Comparison of ENCODE assay signal across 8 cellular contexts in genomic region chr1:204072951-204073836, GRCh38. TPM values are rescaled to one million over a fixed set of nuclear protein-coding genes. Genes with fewer than 3 reads are reported as not detected.
DNase-seq lines count a peak whose midpoint lies in the region; ATAC-seq and TF ChIP-seq lines count a peak whose summit lies in the region.

Gene SOX13, plus strand, starts transcription at chr1:204073115. Its CDS starts 39,801 bp downstream, at chr1:204112916.

- no peaks in the 10 kb centered on the region for H3K9me3 ChIP-seq in colonic mucosa
- H3K9me3 ChIP-seq in sigmoid colon, result no peaks in the 10 kb centered on the region

- DNase-seq in DMS79 (lab: John Stamatoyannopoulos, UW), result peak; percentile 65
- peak; percentile 21 for DNase-seq in NB4 (ENCODE audit: low read depth)
- peak; percentile 85 for DNase-seq in SW480 (ENCODE audit: low spot score)
- peak; percentile 94 for DNase-seq in colonic mucosa
- peak; percentile 93 for DNase-seq in iris pigment epithelial cell (ENCODE audit: low read depth)
- peak; percentile 97 for DNase-seq in sigmoid colon

- intact Hi-C loops in colonic mucosa (cut with DNase I) (no loop called here), sigmoid colon (cut with DNase I) (loop anchor here (1.0 to 2.0 kb wide), 2 partner anchors 55 to 202 kb away; no protein-coding TSS in a partner anchor)

- no peaks in the 10 kb centered on the region for H3K27me3 ChIP-seq in colonic mucosa
- H3K27me3 ChIP-seq in sigmoid colon, result no peaks in the 10 kb centered on the region

- no peak for TF ChIP-seq CTCF in NB4 (IDR thresholded peaks at IDR 0.05; ENCODE audit: low read depth, low read length)
- TF ChIP-seq CTCF in colonic mucosa (IDR thresholded peaks at IDR 0.05), result no peak
- no peak for TF ChIP-seq CTCF in sigmoid colon (IDR thresholded peaks at IDR 0.05)

- no peak for TF ChIP-seq EP300 in sigmoid colon (IDR thresholded peaks at IDR 0.05)

- H3K9ac ChIP-seq in colonic mucosa (ENCODE audit: low read depth in 2 of 2, low read length in 2 of 2), result peak within 1 kb of the TSS; percentile 83 to 89

- ATAC-seq in HG02884 (IDR thresholded peaks at IDR 0.05; ENCODE audit: unreplicated experiment), result no peak
- no peak for ATAC-seq in HG02763 (IDR thresholded peaks at IDR 0.05; ENCODE audit: unreplicated experiment)

- no peaks in the 10 kb centered on the region for H3K36me3 ChIP-seq in colonic mucosa
- no peaks in the 10 kb centered on the region for H3K36me3 ChIP-seq in sigmoid colon

- WGBS in sigmoid colon, 2 donors, result 1% methylated on average over 88 of the region's 88 CpGs

- H3K4me1 ChIP-seq in colonic mucosa, result no peaks in the 10 kb centered on the region
- peaks cover 0 to 34% (median 31%) of the 10 kb centered on the region in 4 donors for H3K4me1 ChIP-seq in sigmoid colon

- H3K27ac ChIP-seq in colonic mucosa (peak within 1 kb of the TSS; percentile 94), sigmoid colon (peak within 1 kb of the TSS; percentile 83 to 96 (median 94))

- H3K4me3 ChIP-seq in NB4 (ENCODE audit: low read depth, low read length) (no peak within 1 kb of the TSS), colonic mucosa (peak within 1 kb of the TSS; percentile 54), sigmoid colon (peak within 1 kb of the TSS; percentile 81 to 92 (median 86))

- TF ChIP-seq POLR2A in NB4 (IDR thresholded peaks at IDR 0.05; ENCODE audit: extremely low read depth, insufficient read length), result no peak
- peak; percentile 96 for TF ChIP-seq POLR2A in sigmoid colon (IDR thresholded peaks at IDR 0.05)

RNA-seq across cellular contexts. Expression of gene SOX13, which starts in this region (rescaled TPM):
- 10 to 100 TPM; 34.9 to 35.1 TPM for total RNA-seq in colonic mucosa
- 10 to 100 TPM; 28.5 to 58.4 (median 30.0) TPM for total RNA-seq in sigmoid colon
- polyA plus RNA-seq in sigmoid colon, result 10 to 100 TPM in 1 of 3 donors, 1 to 10 TPM in 2; 9.6 to 15.5 (median 9.7) TPM

Comparison
In these comparisons a context has a peak if more than half of its experiments do, and no peak if none do; other contexts are left out.
1. DNase-seq: peak in every context shown above with its lines; median percentile 97 in sigmoid colon; 94 in colonic mucosa; 93 in iris pigment epithelial cell; 85 in SW480; 65 in DMS79; 21 in NB4.